ENCODE assay signal across 9 cellular contexts in the genomic region with DNA sequence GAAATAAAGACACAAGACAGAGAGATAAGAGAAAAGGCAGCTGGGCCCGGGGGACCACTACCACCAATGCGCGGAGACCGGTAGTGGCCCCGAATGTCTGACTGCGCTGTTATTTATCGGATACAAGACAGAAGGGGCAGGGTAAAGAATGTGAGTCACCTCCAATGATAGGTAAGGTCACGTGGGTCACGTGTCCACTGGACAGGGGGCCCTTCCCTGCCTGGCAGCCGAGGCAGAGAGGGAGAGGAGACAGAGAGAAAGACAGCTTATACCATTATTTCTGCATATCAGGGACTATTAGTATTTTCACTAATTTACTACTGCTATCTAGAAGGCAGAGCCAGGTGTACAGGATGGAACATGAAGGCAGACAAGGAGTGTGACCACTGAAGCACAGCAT. TPM values are rescaled to one million over a fixed set of nuclear protein-coding genes. Genes with fewer than 3 reads are reported as not detected.
DNase-seq lines count a peak whose midpoint lies in the region; ATAC-seq and TF ChIP-seq lines count a peak whose summit lies in the region.
"Not testable (repeated sequence)": the region's sequence is repeated elsewhere in the genome, so short reads cannot be mapped to it uniquely, and the experiment has no call there.
"Had no signal": no experiment of that assay in that cellular context is flagged by ENCODE, and none has a peak within 500 bp of the region (broad histone marks: within the 10 kb centered on the region; RNA-seq: fewer than 3 reads in every experiment).

No MANE protein-coding gene starts in this region.

- peak overlapping the region in 1 of 4 donors; percentile 60 for H3K4me3 Mint-ChIP-seq in IgD-negative memory B cell
- H3K4me3 Mint-ChIP-seq in T-helper 1 cell treated with Interleukin-12 subunit alpha and Interleukin-12 subunit beta and Interleukin-4 antibody, amounts not matched to agents 30 μg/mL and 1 μg/mL, for 36 hours: peak overlapping the region; percentile 34
- H3K4me3 Mint-ChIP-seq in activated T-cell treated with anti-CD3 and anti-CD28 coated beads, Interleukin-2, amount 50 U/mL, for 24 hours: peak overlapping the region; percentile 84
- H3K4me3 Mint-ChIP-seq in activated naive CD8-positive, alpha-beta T cell treated with anti-CD3 and anti-CD28 coated beads, Interleukin-2, amount 50 U/mL, for 24 hours: peak overlapping the region; percentile 57
- H3K4me3 Mint-ChIP-seq in memory B cell: not testable (repeated sequence)

- not testable (repeated sequence) for TF ChIP-seq POLR2A in sigmoid colon (IDR thresholded peaks at IDR 0.05)

- not testable (repeated sequence) for DNase-seq in activated T-cell treated with anti-CD3 and anti-CD28 coated beads, Interleukin-2, amount 50 U/mL, for 24 hours; activated naive CD8-positive, alpha-beta T cell treated with anti-CD3 and anti-CD28 coated beads, Interleukin-2, amount 50 U/mL, for 24 hours; dorsolateral prefrontal cortex; memory B cell (ENCODE audit: low spot score in 2 of 2); sigmoid colon; thoracic aorta (ENCODE audit: low spot score)

- TF ChIP-seq EP300 in sigmoid colon (IDR thresholded peaks at IDR 0.05): not testable (repeated sequence)

- H3K4me1 Mint-ChIP-seq in IgD-negative memory B cell (peaks cover 5 to 17% (median 13%) of the 10 kb centered on the region in 3 donors), memory B cell (peaks cover 12% of the 10 kb centered on the region)
- peaks cover 17% of the 10 kb centered on the region for H3K4me1 Mint-ChIP-seq in T-helper 1 cell treated with Interleukin-12 subunit alpha and Interleukin-12 subunit beta and Interleukin-4 antibody, amounts not matched to agents 30 μg/mL and 1 μg/mL, for 36 hours (ENCODE audit: low read depth)
- H3K4me1 Mint-ChIP-seq in activated T-cell treated with anti-CD3 and anti-CD28 coated beads, Interleukin-2, amount 50 U/mL, for 24 hours (ENCODE audit: low read depth): peaks cover 70% of the 10 kb centered on the region
- peaks cover 49% of the 10 kb centered on the region for H3K4me1 Mint-ChIP-seq in activated naive CD8-positive, alpha-beta T cell treated with anti-CD3 and anti-CD28 coated beads, Interleukin-2, amount 50 U/mL, for 24 hours

- not testable (repeated sequence) for H3K27me3 ChIP-seq in dorsolateral prefrontal cortex; sigmoid colon; thoracic aorta (replicated peaks; ENCODE audit: insufficient read depth)

- not testable (repeated sequence) for H3K27me3 Mint-ChIP-seq in IgD-negative memory B cell; T-helper 1 cell treated with Interleukin-12 subunit alpha and Interleukin-12 subunit beta and Interleukin-4 antibody, amounts not matched to agents 30 μg/mL and 1 μg/mL, for 36 hours (ENCODE audit: low read depth); activated T-cell treated with anti-CD3 and anti-CD28 coated beads, Interleukin-2, amount 50 U/mL, for 24 hours; activated naive CD8-positive, alpha-beta T cell treated with anti-CD3 and anti-CD28 coated beads, Interleukin-2, amount 50 U/mL, for 24 hours; memory B cell

- intact Hi-C loops in dorsolateral prefrontal cortex (cut with DNase I): loop anchor here in 1 of 2 donors (10.0 kb wide), 1 partner anchor 75 kb away; no protein-coding TSS in a partner anchor
- intact Hi-C loops in sigmoid colon (cut with DNase I): not testable (repeated sequence)

- not testable (repeated sequence) for H3K36me3 Mint-ChIP-seq in IgD-negative memory B cell; T-helper 1 cell treated with Interleukin-12 subunit alpha and Interleukin-12 subunit beta and Interleukin-4 antibody, amounts not matched to agents 30 μg/mL and 1 μg/mL, for 36 hours (ENCODE audit: low read depth)
- H3K36me3 Mint-ChIP-seq in activated T-cell treated with anti-CD3 and anti-CD28 coated beads, Interleukin-2, amount 50 U/mL, for 24 hours (ENCODE audit: low read depth): peaks cover 77% of the 10 kb centered on the region
- peaks cover 26% of the 10 kb centered on the region for H3K36me3 Mint-ChIP-seq in activated naive CD8-positive, alpha-beta T cell treated with anti-CD3 and anti-CD28 coated beads, Interleukin-2, amount 50 U/mL, for 24 hours (ENCODE audit: low read depth)
- H3K36me3 Mint-ChIP-seq in memory B cell: peaks cover 12% of the 10 kb centered on the region

- H3K27ac Mint-ChIP-seq in IgD-negative memory B cell (peak overlapping the region in 2 of 3 donors; percentile 36 to 92), memory B cell (peak overlapping the region; percentile 76)
- H3K27ac Mint-ChIP-seq in T-helper 1 cell treated with Interleukin-12 subunit alpha and Interleukin-12 subunit beta and Interleukin-4 antibody, amounts not matched to agents 30 μg/mL and 1 μg/mL, for 36 hours: not testable (repeated sequence)
- peak overlapping the region; percentile 52 for H3K27ac Mint-ChIP-seq in activated T-cell treated with anti-CD3 and anti-CD28 coated beads, Interleukin-2, amount 50 U/mL, for 24 hours
- H3K27ac Mint-ChIP-seq in activated naive CD8-positive, alpha-beta T cell treated with anti-CD3 and anti-CD28 coated beads, Interleukin-2, amount 50 U/mL, for 24 hours: peak overlapping the region; percentile 22

- TF ChIP-seq CTCF in dorsolateral prefrontal cortex (IDR thresholded peaks at IDR 0.05 in 54 of 56, conservative IDR thresholded peaks at IDR 0.05 in 2 of 56; ENCODE audit: low read depth in 1 of 56, partially characterized antibody in 56 of 56); sigmoid colon (IDR thresholded peaks at IDR 0.05); thoracic aorta (IDR thresholded peaks at IDR 0.05): not testable (repeated sequence)

- not testable (repeated sequence) for ATAC-seq in activated naive CD8-positive, alpha-beta T cell treated with anti-CD3 and anti-CD28 coated beads, Interleukin-2, amount 50 U/mL, for 24 hours; memory B cell (ENCODE audit: low read depth); thoracic aorta (ENCODE audit: insufficient number of reproducible peaks, low FRiP score, low read depth)

- H3K9me3 Mint-ChIP-seq in IgD-negative memory B cell; T-helper 1 cell treated with Interleukin-12 subunit alpha and Interleukin-12 subunit beta and Interleukin-4 antibody, amounts not matched to agents 30 μg/mL and 1 μg/mL, for 36 hours; activated T-cell treated with anti-CD3 and anti-CD28 coated beads, Interleukin-2, amount 50 U/mL, for 24 hours; activated naive CD8-positive, alpha-beta T cell treated with anti-CD3 and anti-CD28 coated beads, Interleukin-2, amount 50 U/mL, for 24 hours; memory B cell: not testable (repeated sequence)

- H3K27ac ChIP-seq in dorsolateral prefrontal cortex (peak overlapping the region in 19 of 59 donors; percentile 11 to 74 (median 47)), sigmoid colon (peak overlapping the region; percentile 57 to 73 (median 66))
- H3K27ac ChIP-seq in thoracic aorta: not testable (repeated sequence)

- H3K4me1 ChIP-seq in sigmoid colon (peaks cover 4 to 32% (median 22%) of the 10 kb centered on the region in 4 donors), thoracic aorta (ENCODE audit: control insufficient read depth in 1 of 2, low read depth in 2 of 2) (peaks cover 6 to 26% of the 10 kb centered on the region in 2 donors)

- H3K4me3 ChIP-seq in dorsolateral prefrontal cortex (peak overlapping the region in 40 of 59 donors; percentile 8 to 49 (median 31)), sigmoid colon (peak overlapping the region in 1 of 4 donors; percentile 19), thoracic aorta (peak overlapping the region; percentile 37)

- H3K9me3 ChIP-seq in sigmoid colon, thoracic aorta: not testable (repeated sequence)

- WGBS in sigmoid colon, 2 donors: 79 to 82% methylated on average over 10 of the region's 10 CpGs

- H3K36me3 ChIP-seq in sigmoid colon: peaks cover 0 to 17% (median 6%) of the 10 kb centered on the region in 4 donors
- not testable (repeated sequence) for H3K36me3 ChIP-seq in thoracic aorta

RNA-seq across cellular contexts. Expression of a gene that starts 12.7 kb away (rescaled TPM):
- polyA plus RNA-seq in IgD-negative memory B cell (24.9 TPM), sigmoid colon (10 to 100 TPM; 47.4 to 80.5 (median 78.6) TPM)
- total RNA-seq in dorsolateral prefrontal cortex (10 to 100 TPM; 11.2 to 26.1 (median 16.7) TPM), sigmoid colon (10 to 100 TPM in 3 of 4 donors, 1 to 10 TPM in 1; 9.5 to 17.1 (median 11.5) TPM), thoracic aorta (10 to 100 TPM; 13.8 to 19.2 TPM)

RNA-seq across cellular contexts. Expression of a gene that starts 50.4 kb away (rescaled TPM):
- polyA plus RNA-seq in IgD-negative memory B cell (not detected), sigmoid colon (1 to 10 TPM in 1 of 3 donors, under 1 TPM in 1, not detected in 1; 0.60 to 2.1 TPM)
- total RNA-seq in dorsolateral prefrontal cortex (1 to 10 TPM in 117 of 120 experiments, under 1 TPM in 3; 0.87 to 9.0 (median 2.6) TPM), sigmoid colon (1 to 10 TPM; 1.2 to 5.0 (median 1.4) TPM), thoracic aorta (1 to 10 TPM; 4.4 to 8.7 TPM)
- polyA plus RNA-seq: CD4-positive, alpha-beta memory T cell had no signal
